Comparison of ENCODE assay signal across 13 cellular contexts in genomic region chr6:5525209-5525608, GRCh38.
A peak's percentile ranks its signal among the peaks of the same experiment; 100 is the strongest.
DNase-seq lines count a peak whose midpoint lies in the region; FAIRE-seq and TF ChIP-seq lines count a peak whose summit lies in the region.
"Had no signal": no experiment of that assay in that cellular context is flagged by ENCODE, and none has a peak within 500 bp of the region (broad histone marks: within the 10 kb centered on the region; RNA-seq: fewer than 3 reads in every experiment).

No MANE protein-coding gene starts in this region.

- DNase-seq in GM12891 (ENCODE audit: insufficient read length, low spot score) (no peak), RPMI7951 (ENCODE audit: low read depth) (peak; percentile 67), fibroblast of gingiva (ENCODE audit: low read depth) (peak; percentile 94), retinal pigment epithelial cell (ENCODE audit: low read depth) (peak; percentile 72), GM19240 (ENCODE audit: insufficient read length, low spot score) (no peak), cortex of kidney (lab: John Stamatoyannopoulos, UW) (no peak), NCI-H1694 treated with DMSO at 0.1 percent for 48 hours (lab: John Stamatoyannopoulos, UW) (no peak), NCI-H2227 treated with DMSO at 0.1 percent for 48 hours (lab: John Stamatoyannopoulos, UW) (no peak)
- DNase-seq: activated CD8-positive, alpha-beta memory T cell treated with anti-CD3 and anti-CD28 coated beads, Interleukin-2, amount 50 U/mL, for 48 hours; activated naive CD8-positive, alpha-beta T cell treated with anti-CD3 and anti-CD28 coated beads for 36 hours; effector CD8-positive, alpha-beta T cell; heart right ventricle; NCI-H146 had no signal

- no peak for TF ChIP-seq POLR2A in GM12891 (IDR thresholded peaks at IDR 0.05; ENCODE audit: low read depth, low read length)

- H3K4me3 ChIP-seq in retinal pigment epithelial cell (ENCODE audit: low read length): no peak overlapping the region
- H3K4me3 ChIP-seq: heart right ventricle had no signal

- FAIRE-seq in GM12891 (lab: Jason Lieb, UNC): no peak

- no peak for TF ChIP-seq CTCF in retinal pigment epithelial cell (conservative IDR thresholded peaks at IDR 0.05; ENCODE audit: low read depth, low read length)

TF ChIP-seq in GM12891, 5 proteins besides CTCF, POLR2A, EP300 and RAD21:
- TF ChIP-seq POLR2AphosphoS5 (IDR thresholded peaks at IDR 0.05; ENCODE audit: low read depth, low read length) (no peak), TAF1 (IDR thresholded peaks at IDR 0.05; ENCODE audit: low read depth, low read length) (no peak), POU2F2 (IDR thresholded peaks at IDR 0.05; ENCODE audit: low read depth, low read length) (no peak), SPI1 (IDR thresholded peaks at IDR 0.05; ENCODE audit: low read depth, low read length) (0 out of 2 replicates have a peak, but pooled peaks have one; percentile 11), PAX5 (IDR thresholded peaks at IDR 0.05; ENCODE audit: insufficient read depth, low read length, severe bottlenecking) (no peak)
TF ChIP-seq in GM12891: peak in this region for 1.

Comparison
In these comparisons a context has a peak if more than half of its experiments do, and no peak if none do; other contexts are left out.
1. DNase-seq: peak in RPMI7951 (single experiment), fibroblast of gingiva (single experiment) and retinal pigment epithelial cell (single experiment); none in GM12891 (single experiment), GM19240 (single experiment), cortex of kidney (single experiment), NCI-H1694 treated with DMSO at 0.1 percent for 48 hours (single experiment) and NCI-H2227 treated with DMSO at 0.1 percent for 48 hours (single experiment).